In genomic region chr18:45817533-45817932, GRCh38 we compare ENCODE assay signal across 33 cellular contexts. TPM values are rescaled to one million over a fixed set of nuclear protein-coding genes. Genes with fewer than 3 reads are reported as not detected.
"Had no signal": no experiment of that assay in that cellular context is flagged by ENCODE, and none has a peak within 500 bp of the region (broad histone marks: within the 10 kb centered on the region; RNA-seq: fewer than 3 reads in every experiment).

No MANE protein-coding gene starts in this region.

- H3K27me3 ChIP-seq: brain microvascular endothelial cell had no signal

- H3K36me3 Mint-ChIP-seq: activated naive CD4-positive, alpha-beta T cell treated with anti-CD3 and anti-CD28 coated beads, Interleukin-2, amount 10 ng/mL, durations not matched to agents 7 days and 5 days had no signal

- H3K9me3 Mint-ChIP-seq: activated naive CD4-positive, alpha-beta T cell treated with anti-CD3 and anti-CD28 coated beads, Interleukin-2, amount 10 ng/mL, durations not matched to agents 7 days and 5 days; activated T-helper 1 cell treated with anti-CD3 and anti-CD28 coated beads, Interleukin-12 subunit alpha, Interleukin-12 subunit beta, Interleukin-2, Interleukin-4 antibody, amounts not matched to agents 30 ng/mL and 10 ng/mL and 1 ng/mL, durations not matched to agents 14 hours and 24 hours and 36 hours had no signal

- ATAC-seq: K562, Right ventricle myocardium inferior, SK-N-SH treated with all-trans-retinoic acid at 6 μM for 48 hours had no signal

- H3K4me1 Mint-ChIP-seq: activated CD4-positive, alpha-beta T cell treated with anti-CD3 and anti-CD28 coated beads, Interleukin-2, amount 10 ng/mL, durations not matched to agents 24 days and 14 days; activated naive CD4-positive, alpha-beta T cell treated with anti-CD3 and anti-CD28 coated beads, Interleukin-2, amount 10 ng/mL, durations not matched to agents 7 days and 5 days had no signal

- DNase-seq: activated B cell treated with CpG ODN at 0.5 μM for 24 hours; activated CD4-positive, alpha-beta T cell treated with anti-CD3 and anti-CD28 coated beads, Interleukin-2, amount 10 ng/mL, durations not matched to agents 24 days and 14 days; activated CD4-positive, alpha-beta T cell treated with anti-CD3 and anti-CD28 coated beads, Interleukin-2, amount 50 U/mL, for 4 hours; activated CD4-positive, CD25-positive, alpha-beta regulatory T cell treated with anti-CD3 and anti-CD28 coated beads, Interleukin-2, amount 50 U/mL, for 72 hours; activated effector memory CD4-positive, alpha-beta T cell treated with Interleukin-2 at 50 U/mL for 16 hours; activated naive CD4-positive, alpha-beta T cell treated with anti-CD3 and anti-CD28 coated beads, Interleukin-2, amount 10 ng/mL, durations not matched to agents 7 days and 5 days; activated T-cell treated with anti-CD3 and anti-CD28 coated beads, Interleukin-2, amount 50 U/mL, for 1 hour; aorta; brain microvascular endothelial cell; central memory CD4-positive, alpha-beta T cell; NCI-H1105; NCI-H1417 treated with DMSO at 0.1 percent for 48 hours; NCI-H187 treated with DMSO at 0.1 percent for 48 hours; NCI-H2081; NCI-H345; NCI-H524 treated with DMSO at 0.1 percent for 48 hours; PC-9; SIG-M5; SW 1271; T-helper 1 cell; T-helper 2 cell; T-helper 9 cell had no signal

- H3K27ac Mint-ChIP-seq: activated B cell treated with CpG ODN at 0.5 μM for 24 hours; activated CD4-positive, alpha-beta T cell treated with anti-CD3 and anti-CD28 coated beads, Interleukin-2, amount 10 ng/mL, durations not matched to agents 24 days and 14 days; activated naive CD4-positive, alpha-beta T cell treated with anti-CD3 and anti-CD28 coated beads, Interleukin-2, amount 10 ng/mL, durations not matched to agents 7 days and 5 days; activated T-helper 1 cell treated with anti-CD3 and anti-CD28 coated beads, Interleukin-12 subunit alpha, Interleukin-12 subunit beta, Interleukin-2, Interleukin-4 antibody, amounts not matched to agents 30 ng/mL and 10 ng/mL and 1 ng/mL, durations not matched to agents 14 hours and 24 hours and 36 hours had no signal

- H3K27ac ChIP-seq: brain microvascular endothelial cell, PC-9, RWPE1, VCaP had no signal

- H3K4me3 Mint-ChIP-seq: activated B cell treated with CpG ODN at 0.5 μM for 24 hours; activated CD4-positive, alpha-beta T cell treated with anti-CD3 and anti-CD28 coated beads, Interleukin-2, amount 10 ng/mL, durations not matched to agents 24 days and 14 days; activated naive CD4-positive, alpha-beta T cell treated with anti-CD3 and anti-CD28 coated beads, Interleukin-2, amount 10 ng/mL, durations not matched to agents 7 days and 5 days; activated T-helper 1 cell treated with anti-CD3 and anti-CD28 coated beads, Interleukin-12 subunit alpha, Interleukin-12 subunit beta, Interleukin-2, Interleukin-4 antibody, amounts not matched to agents 30 ng/mL and 10 ng/mL and 1 ng/mL, durations not matched to agents 14 hours and 24 hours and 36 hours had no signal

- FAIRE-seq: K562, RCC 7860 had no signal

- H3K4me3 ChIP-seq: K562, PC-9 had no signal

- H3K36me3 ChIP-seq: brain microvascular endothelial cell had no signal

- H2AFZ ChIP-seq: PC-9 had no signal

RNA-seq across cellular contexts. Expression of gene SIGLEC15, which starts 7.9 kb away (rescaled TPM):
- total RNA-seq: activated B cell treated with CpG ODN at 0.5 μM for 24 hours; activated CD4-positive, alpha-beta T cell treated with anti-CD3 and anti-CD28 coated beads, Interleukin-2, amount 10 ng/mL, durations not matched to agents 24 days and 14 days; activated T-helper 1 cell treated with anti-CD3 and anti-CD28 coated beads, Interleukin-12 subunit alpha, Interleukin-12 subunit beta, Interleukin-2, Interleukin-4 antibody, amounts not matched to agents 30 ng/mL and 10 ng/mL and 1 ng/mL, durations not matched to agents 14 hours and 24 hours and 36 hours; K562; MCF 10A; NCI-H460; OCI-LY7; Right ventricle myocardium inferior; SK-MEL-5 had no signal
